ENCODE assay signal across 8 cellular contexts in genomic region chr15:74053941-74054529, GRCh38. TPM values are rescaled to one million over a fixed set of nuclear protein-coding genes. Genes with fewer than 3 reads are reported as not detected.
A peak's percentile ranks its signal among the peaks of the same experiment; 100 is the strongest.
DNase-seq lines count a peak whose midpoint lies in the region; ATAC-seq and TF ChIP-seq lines count a peak whose summit lies in the region.

No MANE protein-coding gene starts in this region.

- CTCF ChIA-PET in activated CD4-positive, alpha-beta memory T cell treated with anti-CD3 and anti-CD28 coated beads for 36 hours (lab: Charles Lee) = interaction anchor here (0.6 to 4.3 kb wide), 17 partner anchors 9 to 272 kb away, joined by 3 to 28 read pairs (median 5); partner anchors contain the start of genes ISLR2 and PML

- peak overlapping the region; percentile 67 for H3K9ac ChIP-seq in mesenchymal stem cell (ENCODE audit: low read length)

- intact Hi-C loops in activated CD4-positive, alpha-beta memory T cell treated with anti-CD3 and anti-CD28 coated beads for 36 hours (cut with micrococcal nuclease) = loop anchor here (5.0 kb wide), 2 partner anchors 73 to 268 kb away; no protein-coding TSS in a partner anchor

- no peak for ATAC-seq in HG02759 (IDR thresholded peaks at IDR 0.05; ENCODE audit: unreplicated experiment)

- H3K14ac ChIP-seq in mesenchymal stem cell (ENCODE audit: low read length in 2 of 2) = no peak overlapping the region

- peak overlapping the region in 1 of 2 experiments; percentile 65 for H3K4me3 ChIP-seq in mesenchymal stem cell (ENCODE audit: insufficient read depth in 1 of 2, low read depth in 1 of 2, low read length in 2 of 2)

- no peak overlapping the region for H2BK12ac ChIP-seq in mesenchymal stem cell (ENCODE audit: low read length in 2 of 2)

- no peaks in the 10 kb centered on the region for H3K36me3 ChIP-seq in mesenchymal stem cell (ENCODE audit: control insufficient read depth in 1 of 2, insufficient read depth in 2 of 2, low read depth in 1 of 2, low read length in 2 of 2)

- H3K36me3 Mint-ChIP-seq in activated CD4-positive, alpha-beta memory T cell treated with anti-CD3 and anti-CD28 coated beads for 36 hours = no peaks in the 10 kb centered on the region

- no peak overlapping the region for H3K23ac ChIP-seq in mesenchymal stem cell (ENCODE audit: low read length in 2 of 2)

- H3K4ac ChIP-seq in mesenchymal stem cell (ENCODE audit: low read depth in 1 of 2, low read length in 2 of 2) = no peak overlapping the region

- no peak overlapping the region for H2AK5ac ChIP-seq in mesenchymal stem cell (ENCODE audit: low read length, severe bottlenecking)

- no peak overlapping the region for H3K18ac ChIP-seq in mesenchymal stem cell (ENCODE audit: low read depth in 1 of 2, low read length in 2 of 2)

- no peaks in the 10 kb centered on the region for H3K27me3 Mint-ChIP-seq in activated CD4-positive, alpha-beta memory T cell treated with anti-CD3 and anti-CD28 coated beads for 36 hours

- H3K9me3 ChIP-seq in mesenchymal stem cell (ENCODE audit: control insufficient read depth, low read length) = no peaks in the 10 kb centered on the region

- H2BK120ac ChIP-seq in mesenchymal stem cell (ENCODE audit: low read depth, low read length) = no peak overlapping the region

- POLR2A ChIA-PET in activated CD4-positive, alpha-beta memory T cell treated with anti-CD3 and anti-CD28 coated beads for 36 hours (lab: Charles Lee) = no interaction called here

- peaks cover under 1 to 7% of the 10 kb centered on the region in 2 experiments for H3K27me3 ChIP-seq in mesenchymal stem cell (ENCODE audit: control insufficient read depth in 1 of 2, insufficient read depth in 1 of 2, low read length in 2 of 2)

- H2AFZ ChIP-seq in mesenchymal stem cell (ENCODE audit: low read depth, low read length) = no peak overlapping the region

- peak; percentile 60 for TF ChIP-seq CTCF in AG09319 (IDR thresholded peaks at IDR 0.05; ENCODE audit: low read depth, low read length)

- peak overlapping the region; percentile 30 for H3K4me2 ChIP-seq in mesenchymal stem cell (ENCODE audit: low read length, poor library complexity, severe bottlenecking)

- peaks cover 5% of the 10 kb centered on the region for H3K4me1 Mint-ChIP-seq in activated CD4-positive, alpha-beta memory T cell treated with anti-CD3 and anti-CD28 coated beads for 36 hours (ENCODE audit: low read depth)

- peaks cover 13% of the 10 kb centered on the region for H3K4me1 ChIP-seq in mesenchymal stem cell (ENCODE audit: control insufficient read depth, insufficient read depth, low read depth, low read length)

- H3K4me3 Mint-ChIP-seq in activated CD4-positive, alpha-beta memory T cell treated with anti-CD3 and anti-CD28 coated beads for 36 hours = no peak overlapping the region

- H3K27ac ChIP-seq in mesenchymal stem cell (ENCODE audit: low read length, poor library complexity, severe bottlenecking) = no peak overlapping the region

- no peak overlapping the region for H3K27ac Mint-ChIP-seq in activated CD4-positive, alpha-beta memory T cell treated with anti-CD3 and anti-CD28 coated beads for 36 hours

- no peaks in the 10 kb centered on the region for H3K9me3 Mint-ChIP-seq in activated CD4-positive, alpha-beta memory T cell treated with anti-CD3 and anti-CD28 coated beads for 36 hours

- WGBS in mesenchymal stem cell = 16% methylated on average over 15 of the region's 17 CpGs

- no peaks in the 10 kb centered on the region for H3K79me1 ChIP-seq in mesenchymal stem cell (replicated peaks; ENCODE audit: low read length, poor library complexity, severe bottlenecking)

- no peak overlapping the region for H2BK5ac ChIP-seq in mesenchymal stem cell (ENCODE audit: low read depth, low read length, poor library complexity, severe bottlenecking)

- no peak overlapping the region for H2BK15ac ChIP-seq in mesenchymal stem cell (ENCODE audit: low read depth, poor library complexity, severe bottlenecking)

- peak; percentile 85 for DNase-seq in AG09319 (ENCODE audit: extremely low read depth, low read depth)
- peak; percentile 54 for DNase-seq in HCEC 1CT
- peak; percentile 65 for DNase-seq in NCI-H774 (lab: John Stamatoyannopoulos, UW)
- DNase-seq in activated CD4-positive, alpha-beta memory T cell treated with anti-CD3 and anti-CD28 coated beads for 36 hours = peak; percentile 83
- DNase-seq in effector CD8-positive, alpha-beta T cell (lab: John Stamatoyannopoulos, UW) = peak; percentile 46
- DNase-seq in mesenchymal stem cell = peak; percentile 56
- DNase-seq in stimulated activated CD8-positive, alpha-beta memory T cell treated with anti-CD3 and anti-CD28 coated beads, Interleukin-15, amount 100 ng/mL, for 4 hours (ENCODE audit: low read depth in 2 of 2) = peak; percentile 17 to 39

- no peak overlapping the region for H4K91ac ChIP-seq in mesenchymal stem cell (ENCODE audit: low read length)

- no peak overlapping the region for H4K8ac ChIP-seq in mesenchymal stem cell (ENCODE audit: low read length)

RNA-seq across cellular contexts. Expression of gene GOLGA6A, which starts 28.3 kb away (rescaled TPM):
- not detected for total RNA-seq in activated CD4-positive, alpha-beta memory T cell treated with anti-CD3 and anti-CD28 coated beads for 36 hours
- not detected for polyA plus RNA-seq in mesenchymal stem cell (2013, experiment 1 of 2)
- 0.03 TPM for polyA plus RNA-seq in mesenchymal stem cell (2013, experiment 2 of 2)

RNA-seq across cellular contexts. Expression of gene PML, which starts 59.5 kb away (rescaled TPM):
- total RNA-seq in activated CD4-positive, alpha-beta memory T cell treated with anti-CD3 and anti-CD28 coated beads for 36 hours = 10 to 100 TPM; 67.6 to 69.8 TPM
- 49.0 TPM for polyA plus RNA-seq in mesenchymal stem cell (2013, experiment 1 of 2)
- polyA plus RNA-seq in mesenchymal stem cell (2013, experiment 2 of 2) = 51.3 TPM

Comparison
In these comparisons a context has a peak if more than half of its experiments do, and no peak if none do; other contexts are left out.
1. DNase-seq: peak in every context shown above with its lines; median percentile 85 in AG09319; 83 in activated CD4-positive, alpha-beta memory T cell treated with anti-CD3 and anti-CD28 coated beads for 36 hours; 65 in NCI-H774; 56 in mesenchymal stem cell; 54 in HCEC 1CT; 46 in effector CD8-positive, alpha-beta T cell; 28 in stimulated activated CD8-positive, alpha-beta memory T cell treated with anti-CD3 and anti-CD28 coated beads, Interleukin-15, amount 100 ng/mL, for 4 hours.